ENCODE assay signal across 8 cellular contexts in genomic region chr17:31388770-31389672, GRCh38. TPM values are rescaled to one million over a fixed set of nuclear protein-coding genes. Genes with fewer than 3 reads are reported as not detected.
DNase-seq lines count a peak whose midpoint lies in the region; ATAC-seq and TF ChIP-seq lines count a peak whose summit lies in the region.

No MANE protein-coding gene starts in this region.

- H3K4me1 Mint-ChIP-seq in activated naive CD8-positive, alpha-beta T cell (ENCODE audit: low read depth) = peaks cover 10% of the 10 kb centered on the region

- no peaks in the 10 kb centered on the region for H3K36me3 ChIP-seq in OCI-LY7 (ENCODE audit: insufficient read depth, low read length)
- H3K36me3 ChIP-seq in right atrium auricular region = no peaks in the 10 kb centered on the region

- no peak overlapping the region for H3K4me3 ChIP-seq in OCI-LY7 (ENCODE audit: low read depth, low read length, poor library complexity, severe bottlenecking)
- no peak overlapping the region for H3K4me3 ChIP-seq in right atrium auricular region

- no peaks in the 10 kb centered on the region for H3K36me3 Mint-ChIP-seq in activated naive CD8-positive, alpha-beta T cell

- POLR2A ChIA-PET in OCI-LY7 (lab: Charles Lee) = no interaction called here

- H3K27ac Mint-ChIP-seq in activated naive CD8-positive, alpha-beta T cell = no peak overlapping the region

- no peaks in the 10 kb centered on the region for H3K9me3 Mint-ChIP-seq in activated naive CD8-positive, alpha-beta T cell (ENCODE audit: low read depth)

- DNase-seq in Right ventricle myocardium superior (no peak), Right ventricle myocardium inferior (ENCODE audit: missing footprints) (no peak), OCI-LY7 (ENCODE audit: low spot score) (peak; percentile 48), right atrium auricular region (ENCODE audit: low spot score) (peak; percentile 55)
- peak; percentile 47 to 56 for DNase-seq in stimulated activated CD4-positive, alpha-beta T cell treated with anti-CD3 and anti-CD28 coated beads, Interleukin-2, amount 100 ng/mL, for 24 hours

- no peaks in the 10 kb centered on the region for H3K9me3 ChIP-seq in OCI-LY7 (ENCODE audit: low read length)
- no peaks in the 10 kb centered on the region for H3K9me3 ChIP-seq in right atrium auricular region

- H3K9me2 ChIP-seq in OCI-LY7 (ENCODE audit: insufficient read depth, low read length) = no peaks in the 10 kb centered on the region

- no peaks in the 10 kb centered on the region for H3K4me1 ChIP-seq in OCI-LY7 (ENCODE audit: insufficient read depth, low read length, poor library complexity, severe bottlenecking)
- peaks cover 0 to 17% of the 10 kb centered on the region in 2 donors for H3K4me1 ChIP-seq in right atrium auricular region

- intact Hi-C loops in Right ventricle myocardium superior (cut with DNase I) (no loop called here), Right ventricle myocardium inferior (cut with DNase I) (loop anchor here (5.0 kb wide), 1 partner anchor 138 kb away; no protein-coding TSS in a partner anchor), OCI-LY7 (cut with micrococcal nuclease; ENCODE audit: unreplicated experiment) (loop anchor here (1.0 to 5.0 kb wide), 2 partner anchors 48 to 136 kb away; no protein-coding TSS in a partner anchor)

- H3K27ac ChIP-seq in OCI-LY7 (ENCODE audit: low read depth, low read length, poor library complexity, severe bottlenecking) (no peak overlapping the region), right atrium auricular region (no peak overlapping the region)

- ATAC-seq in Right ventricle myocardium superior (ENCODE audit: poor library complexity) = peak; percentile 42
- no peak for ATAC-seq in Right ventricle myocardium inferior
- ATAC-seq in GM18517 (IDR thresholded peaks at IDR 0.05; ENCODE audit: unreplicated experiment) = no peak
- ATAC-seq in HG02884 (IDR thresholded peaks at IDR 0.05; ENCODE audit: unreplicated experiment) = no peak

- H4K20me1 ChIP-seq in OCI-LY7 (ENCODE audit: insufficient read depth, low read length) = no peaks in the 10 kb centered on the region

- H3K4me2 ChIP-seq in OCI-LY7 (ENCODE audit: low read length) = no peak overlapping the region

- peak; percentile 85 for TF ChIP-seq CTCF in OCI-LY7 (conservative IDR thresholded peaks at IDR 0.05; ENCODE audit: low read length)
- peak; percentile 45 to 73 for TF ChIP-seq CTCF in right atrium auricular region (IDR thresholded peaks at IDR 0.05)

- CTCF ChIA-PET in OCI-LY7 (lab: Charles Lee; ENCODE audit: unreplicated experiment) = no interaction called here

- H3K4me3 Mint-ChIP-seq in activated naive CD8-positive, alpha-beta T cell = peak overlapping the region; percentile 30

- no peaks in the 10 kb centered on the region for H3K79me2 ChIP-seq in OCI-LY7 (ENCODE audit: insufficient read depth, low read depth, low read length)

- BruUV-seq in OCI-LY7 (replicated peaks; lab: Mats Ljungman, UMichigan) = no TSS peak

- peaks cover 18% of the 10 kb centered on the region for H3K27me3 Mint-ChIP-seq in activated naive CD8-positive, alpha-beta T cell

- no peak overlapping the region for H2AFZ ChIP-seq in OCI-LY7 (ENCODE audit: low read length)

- H3K27me3 ChIP-seq in right atrium auricular region = peaks cover 0 to 11% of the 10 kb centered on the region in 2 donors

RNA-seq across cellular contexts. Expression of gene RAB11FIP4, which starts 2.5 kb away (rescaled TPM):
- total RNA-seq in Right ventricle myocardium superior (12.0 TPM), Right ventricle myocardium inferior (13.6 TPM), OCI-LY7 (2022) (14.9 and 15.0 TPM in 2 replicates), right atrium auricular region (1 to 10 TPM; 4.4 to 7.2 TPM)
- total RNA-seq in OCI-LY7 (2014; rRNA removed; shearing (Covaris generic)) = 5.8 and 6.3 TPM in 2 replicates

Comparison
In these comparisons a context has a peak if more than half of its experiments do, and no peak if none do; other contexts are left out.
1. DNase-seq: peak in OCI-LY7 (single experiment), right atrium auricular region (single experiment) and stimulated activated CD4-positive, alpha-beta T cell treated with anti-CD3 and anti-CD28 coated beads, Interleukin-2, amount 100 ng/mL, for 24 hours (2 of 2); none in Right ventricle myocardium superior (single experiment) and Right ventricle myocardium inferior (single experiment).